In the genomic region with DNA sequence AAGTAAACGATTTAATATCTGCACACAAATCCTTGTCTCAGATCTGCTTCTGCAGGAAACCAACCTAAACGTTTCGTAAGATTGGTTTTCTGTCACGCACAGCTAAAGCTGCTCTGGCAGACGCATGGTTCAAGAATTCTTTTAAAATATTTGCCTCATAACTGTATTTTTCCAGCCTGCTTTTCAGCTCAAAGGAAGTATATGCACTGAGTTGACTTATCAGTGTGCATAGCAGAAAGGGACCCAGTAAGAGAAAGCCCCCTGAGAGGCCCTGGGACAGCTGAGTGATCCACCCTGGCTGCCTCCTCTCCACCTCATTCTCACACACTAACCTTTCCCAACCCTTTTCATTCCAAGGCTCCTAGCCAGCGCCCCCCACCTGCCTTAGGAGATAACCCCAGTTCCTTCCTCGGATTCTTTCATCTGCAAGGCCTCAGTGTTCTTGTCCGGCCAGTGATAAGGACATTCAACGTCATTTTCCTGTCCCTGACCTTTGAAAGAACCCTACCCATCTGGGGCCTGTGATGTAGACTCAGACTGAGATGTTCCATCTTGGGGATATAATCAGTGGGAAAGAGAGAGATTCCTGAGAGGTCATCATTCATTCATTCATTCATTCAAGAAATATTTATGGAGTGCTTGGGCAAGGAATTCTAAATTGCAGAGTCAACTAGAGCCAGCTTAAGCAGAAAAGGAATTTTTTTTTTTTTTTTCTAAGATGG, we compare ENCODE assay signal across 1 cellular context.
TF ChIP-seq lines count a peak whose summit lies in the region.

No MANE protein-coding gene starts in this region.

TF ChIP-seq in K562, 482 proteins besides CTCF, POLR2A, EP300 and RAD21 (continued from another document):
- TF ChIP-seq, protein P1, sequence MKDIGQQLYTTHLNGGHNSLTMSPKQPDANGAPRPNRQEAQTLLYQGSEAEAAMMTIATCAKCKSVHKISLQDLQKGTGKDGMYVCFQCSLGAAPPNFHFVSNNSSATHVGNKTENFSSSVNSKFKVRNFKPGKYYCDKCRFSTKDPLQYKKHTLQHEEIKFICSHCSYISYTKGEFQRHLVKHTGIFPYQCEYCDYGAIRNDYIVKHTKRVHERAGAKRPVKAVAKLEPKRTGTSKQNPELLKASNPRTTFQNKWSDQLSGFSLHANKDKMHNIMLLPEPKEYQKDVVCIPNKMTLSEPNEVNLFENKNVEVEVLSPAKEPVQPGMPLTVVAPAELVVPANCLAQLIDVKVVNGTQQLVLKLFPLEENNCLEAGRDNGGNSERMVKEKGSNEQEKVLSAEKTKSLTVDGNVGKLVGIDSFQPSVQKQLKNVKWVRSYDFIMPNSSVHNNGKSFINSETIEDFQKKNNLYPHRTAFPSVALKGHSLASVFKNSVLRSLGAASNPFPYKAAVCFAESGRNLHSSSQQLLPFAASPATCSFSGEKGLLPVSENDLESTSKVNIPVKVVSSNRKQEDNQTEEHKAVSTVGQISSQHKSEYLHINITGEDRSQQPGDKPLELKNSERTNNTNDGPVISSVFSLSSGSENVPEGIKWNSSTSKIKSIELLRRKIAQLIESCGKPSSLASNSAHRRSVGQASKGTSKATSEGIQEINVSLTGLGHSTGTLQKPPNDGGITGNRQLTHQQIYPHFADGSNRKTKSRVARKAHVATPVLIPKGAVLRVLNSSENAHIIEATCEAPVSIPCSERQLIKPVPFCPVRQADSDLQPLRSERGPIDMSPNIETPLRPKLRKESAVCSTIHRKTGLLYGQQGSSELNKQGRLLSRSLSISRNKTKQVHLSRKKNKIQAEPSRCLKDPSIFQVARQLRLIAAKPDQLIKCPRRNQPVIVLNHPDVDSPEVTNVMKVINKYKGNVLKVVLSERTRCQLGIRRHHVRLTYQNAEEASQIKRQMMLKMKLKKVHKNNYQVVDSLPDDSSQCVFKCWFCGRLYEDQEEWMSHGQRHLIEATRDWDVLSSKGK (CRISPR knock-in tag; IDR thresholded peaks at IDR 0.05), result no peak
- TF ChIP-seq BRCA1 (IDR thresholded peaks at IDR 0.05), result no peak
- TF ChIP-seq BRCA1 (CRISPR knock-in tag; IDR thresholded peaks at IDR 0.05), result no peak
- TF ChIP-seq, protein P2, sequence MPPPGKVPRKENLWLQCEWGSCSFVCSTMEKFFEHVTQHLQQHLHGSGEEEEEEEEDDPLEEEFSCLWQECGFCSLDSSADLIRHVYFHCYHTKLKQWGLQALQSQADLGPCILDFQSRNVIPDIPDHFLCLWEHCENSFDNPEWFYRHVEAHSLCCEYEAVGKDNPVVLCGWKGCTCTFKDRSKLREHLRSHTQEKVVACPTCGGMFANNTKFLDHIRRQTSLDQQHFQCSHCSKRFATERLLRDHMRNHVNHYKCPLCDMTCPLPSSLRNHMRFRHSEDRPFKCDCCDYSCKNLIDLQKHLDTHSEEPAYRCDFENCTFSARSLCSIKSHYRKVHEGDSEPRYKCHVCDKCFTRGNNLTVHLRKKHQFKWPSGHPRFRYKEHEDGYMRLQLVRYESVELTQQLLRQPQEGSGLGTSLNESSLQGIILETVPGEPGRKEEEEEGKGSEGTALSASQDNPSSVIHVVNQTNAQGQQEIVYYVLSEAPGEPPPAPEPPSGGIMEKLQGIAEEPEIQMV (tag; conservative IDR thresholded peaks at IDR 0.05; ENCODE audit: low read depth), result no peak
- TF ChIP-seq, protein P3, sequence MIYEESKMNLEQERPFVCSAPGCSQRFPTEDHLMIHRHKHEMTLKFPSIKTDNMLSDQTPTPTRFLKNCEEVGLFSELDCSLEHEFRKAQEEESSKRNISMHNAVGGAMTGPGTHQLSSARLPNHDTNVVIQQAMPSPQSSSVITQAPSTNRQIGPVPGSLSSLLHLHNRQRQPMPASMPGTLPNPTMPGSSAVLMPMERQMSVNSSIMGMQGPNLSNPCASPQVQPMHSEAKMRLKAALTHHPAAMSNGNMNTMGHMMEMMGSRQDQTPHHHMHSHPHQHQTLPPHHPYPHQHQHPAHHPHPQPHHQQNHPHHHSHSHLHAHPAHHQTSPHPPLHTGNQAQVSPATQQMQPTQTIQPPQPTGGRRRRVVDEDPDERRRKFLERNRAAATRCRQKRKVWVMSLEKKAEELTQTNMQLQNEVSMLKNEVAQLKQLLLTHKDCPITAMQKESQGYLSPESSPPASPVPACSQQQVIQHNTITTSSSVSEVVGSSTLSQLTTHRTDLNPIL (CRISPR knock-in tag; IDR thresholded peaks at IDR 0.05), result no peak
- no peak for TF ChIP-seq CBX2 (IDR thresholded peaks at IDR 0.05; ENCODE audit: insufficient read depth, low read length, poor library complexity, severe bottlenecking)
- peak; percentile 94 for TF ChIP-seq HLTF (IDR thresholded peaks at IDR 0.05)
- TF ChIP-seq MTA1 (IDR thresholded peaks at IDR 0.05; ENCODE audit: borderline replicate concordance), result peak; percentile 86
- TF ChIP-seq, protein P4, sequence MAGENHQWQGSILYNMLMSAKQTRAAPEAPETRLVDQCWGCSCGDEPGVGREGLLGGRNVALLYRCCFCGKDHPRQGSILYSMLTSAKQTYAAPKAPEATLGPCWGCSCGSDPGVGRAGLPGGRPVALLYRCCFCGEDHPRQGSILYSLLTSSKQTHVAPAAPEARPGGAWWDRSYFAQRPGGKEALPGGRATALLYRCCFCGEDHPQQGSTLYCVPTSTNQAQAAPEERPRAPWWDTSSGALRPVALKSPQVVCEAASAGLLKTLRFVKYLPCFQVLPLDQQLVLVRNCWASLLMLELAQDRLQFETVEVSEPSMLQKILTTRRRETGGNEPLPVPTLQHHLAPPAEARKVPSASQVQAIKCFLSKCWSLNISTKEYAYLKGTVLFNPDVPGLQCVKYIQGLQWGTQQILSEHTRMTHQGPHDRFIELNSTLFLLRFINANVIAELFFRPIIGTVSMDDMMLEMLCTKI (IDR thresholded peaks at IDR 0.05; ENCODE audit: partially characterized antibody), result no peak
- TF ChIP-seq NCOA1 (IDR thresholded peaks at IDR 0.05; ENCODE audit: low read depth), result peak; percentile 90
- no peak for TF ChIP-seq IRF2 (CRISPR knock-in tag; IDR thresholded peaks at IDR 0.05)
- TF ChIP-seq ZNF668 (CRISPR knock-in tag; IDR thresholded peaks at IDR 0.05), result no peak
- no peak for TF ChIP-seq POLR3G (IDR thresholded peaks at IDR 0.05; ENCODE audit: extremely low read depth, insufficient read length, insufficient replicate concordance)
- no peak for TF ChIP-seq ZKSCAN3 (CRISPR knock-in tag; IDR thresholded peaks at IDR 0.05)
- no peak for TF ChIP-seq SAFB2 (IDR thresholded peaks at IDR 0.05; ENCODE audit: borderline replicate concordance, low read depth, low read length, severe bottlenecking)
- no peak for TF ChIP-seq KAT8 (IDR thresholded peaks at IDR 0.05; ENCODE audit: low read depth)
- TF ChIP-seq, protein P5, sequence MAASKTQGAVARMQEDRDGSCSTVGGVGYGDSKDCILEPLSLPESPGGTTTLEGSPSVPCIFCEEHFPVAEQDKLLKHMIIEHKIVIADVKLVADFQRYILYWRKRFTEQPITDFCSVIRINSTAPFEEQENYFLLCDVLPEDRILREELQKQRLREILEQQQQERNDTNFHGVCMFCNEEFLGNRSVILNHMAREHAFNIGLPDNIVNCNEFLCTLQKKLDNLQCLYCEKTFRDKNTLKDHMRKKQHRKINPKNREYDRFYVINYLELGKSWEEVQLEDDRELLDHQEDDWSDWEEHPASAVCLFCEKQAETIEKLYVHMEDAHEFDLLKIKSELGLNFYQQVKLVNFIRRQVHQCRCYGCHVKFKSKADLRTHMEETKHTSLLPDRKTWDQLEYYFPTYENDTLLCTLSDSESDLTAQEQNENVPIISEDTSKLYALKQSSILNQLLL (CRISPR knock-in tag; IDR thresholded peaks at IDR 0.05; ENCODE audit: borderline replicate concordance), result no peak
- no peak for TF ChIP-seq HDAC6 (IDR thresholded peaks at IDR 0.05; ENCODE audit: low read depth, low read length)
- TF ChIP-seq, protein P6, sequence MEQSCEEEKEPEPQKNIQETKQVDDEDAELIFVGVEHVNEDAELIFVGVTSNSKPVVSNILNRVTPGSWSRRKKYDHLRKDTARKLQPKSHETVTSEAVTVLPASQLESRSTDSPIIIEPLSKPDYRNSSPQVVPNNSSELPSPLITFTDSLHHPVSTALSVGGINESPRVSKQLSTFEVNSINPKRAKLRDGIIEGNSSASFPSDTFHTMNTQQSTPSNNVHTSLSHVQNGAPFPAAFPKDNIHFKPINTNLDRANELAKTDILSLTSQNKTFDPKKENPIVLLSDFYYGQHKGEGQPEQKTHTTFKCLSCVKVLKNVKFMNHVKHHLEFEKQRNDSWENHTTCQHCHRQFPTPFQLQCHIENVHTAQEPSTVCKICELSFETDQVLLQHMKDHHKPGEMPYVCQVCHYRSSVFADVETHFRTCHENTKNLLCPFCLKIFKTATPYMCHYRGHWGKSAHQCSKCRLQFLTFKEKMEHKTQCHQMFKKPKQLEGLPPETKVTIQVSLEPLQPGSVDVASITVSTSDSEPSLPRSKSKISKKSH (CRISPR knock-in tag; IDR thresholded peaks at IDR 0.05), result no peak
- no peak for TF ChIP-seq ZNF584 (CRISPR knock-in tag; IDR thresholded peaks at IDR 0.05; ENCODE audit: low read depth)
- TF ChIP-seq, protein P7, sequence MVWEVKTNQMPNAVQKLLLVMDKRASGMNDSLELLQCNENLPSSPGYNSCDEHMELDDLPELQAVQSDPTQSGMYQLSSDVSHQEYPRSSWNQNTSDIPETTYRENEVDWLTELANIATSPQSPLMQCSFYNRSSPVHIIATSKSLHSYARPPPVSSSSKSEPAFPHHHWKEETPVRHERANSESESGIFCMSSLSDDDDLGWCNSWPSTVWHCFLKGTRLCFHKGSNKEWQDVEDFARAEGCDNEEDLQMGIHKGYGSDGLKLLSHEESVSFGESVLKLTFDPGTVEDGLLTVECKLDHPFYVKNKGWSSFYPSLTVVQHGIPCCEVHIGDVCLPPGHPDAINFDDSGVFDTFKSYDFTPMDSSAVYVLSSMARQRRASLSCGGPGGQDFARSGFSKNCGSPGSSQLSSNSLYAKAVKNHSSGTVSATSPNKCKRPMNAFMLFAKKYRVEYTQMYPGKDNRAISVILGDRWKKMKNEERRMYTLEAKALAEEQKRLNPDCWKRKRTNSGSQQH (CRISPR knock-in tag; IDR thresholded peaks at IDR 0.05), result no peak
- no peak for TF ChIP-seq PTBP1 (IDR thresholded peaks at IDR 0.05; ENCODE audit: low read depth, low read length)
- no peak for TF ChIP-seq KLF1 (tag; IDR thresholded peaks at IDR 0.05)
- peak; percentile 61 for TF ChIP-seq TAF9B (IDR thresholded peaks at IDR 0.05; ENCODE audit: partially characterized antibody)
- no peak for TF ChIP-seq ZNF431 (CRISPR knock-in tag; IDR thresholded peaks at IDR 0.05)
TF ChIP-seq in K562: peak in this region for 132.
